10 cellular contexts compared by ENCODE assay signal in the genomic region with DNA sequence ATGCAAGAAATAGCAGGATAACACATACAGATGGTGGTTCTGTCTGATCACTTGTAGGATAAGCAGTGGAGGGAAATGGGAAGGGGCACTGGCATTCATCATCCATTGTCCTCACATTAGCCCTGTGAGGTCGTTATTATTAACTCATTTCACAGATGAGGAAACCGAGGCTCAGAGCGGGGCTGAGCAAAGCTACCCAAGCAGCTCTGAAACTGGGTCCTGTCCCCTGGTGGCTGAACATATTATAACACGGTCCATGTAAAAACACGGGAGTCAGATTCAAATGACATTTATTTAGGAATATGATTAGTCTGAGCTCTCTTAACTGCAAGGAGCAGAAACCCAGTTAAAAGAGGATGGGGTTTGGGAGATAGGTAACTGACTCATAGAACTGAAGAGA. TPM values are rescaled to one million over a fixed set of nuclear protein-coding genes. Genes with fewer than 3 reads are reported as not detected.
A peak's percentile ranks its signal among the peaks of the same experiment; 100 is the strongest.
DNase-seq lines count a peak whose midpoint lies in the region; ATAC-seq, FAIRE-seq and TF ChIP-seq lines count a peak whose summit lies in the region.
"Had no signal": no experiment of that assay in that cellular context is flagged by ENCODE, and none has a peak within 500 bp of the region (broad histone marks: within the 10 kb centered on the region; RNA-seq: fewer than 3 reads in every experiment).

No MANE protein-coding gene starts in this region.

- FAIRE-seq in RCC 7860 (lab: Jason Lieb, UNC): no peak

- intact Hi-C loops in sciatic nerve (cut with DNase I): no loop called here

- peak; percentile 13 for DNase-seq in activated CD8-positive, alpha-beta memory T cell treated with anti-CD3 and anti-CD28 coated beads, Interleukin-2, amount 50 U/mL, for 4 hours
- DNase-seq in activated CD8-positive, alpha-beta memory T cell treated with anti-CD3 and anti-CD28 coated beads, Interleukin-2, amount 50 U/mL, for 48 hours: no peak
- peak; percentile 20 for DNase-seq in dermis blood vessel endothelial cell
- peak; percentile 34 for DNase-seq in sciatic nerve (ENCODE audit: low spot score)
- no peak for DNase-seq in middle frontal gyrus (ENCODE audit: extremely low spot score, low spot score)
- no peak for DNase-seq in germinal center (ENCODE audit: low spot score)
- no peak for DNase-seq in RCC 7860 (ENCODE audit: low spot score)
- DNase-seq: immature natural killer cell, NCI-H2029 treated with DMSO at 0.1 percent for 48 hours had no signal

- TF ChIP-seq CTCF in LNCAP (IDR thresholded peaks at IDR 0.05): peak; percentile 21; the same call in 1 of the 2 replicates

- no peak for ATAC-seq in sciatic nerve

RNA-seq across cellular contexts. Expression of gene HRH2, which starts 43.1 kb away (rescaled TPM):
- total RNA-seq in dermis blood vessel endothelial cell (0.05 TPM in 1 of 2 replicates, not detected in the other), sciatic nerve (4.3 TPM)

Comparison
In these comparisons a context has a peak if more than half of its experiments do, and no peak if none do; other contexts are left out.
1. DNase-seq: peak in activated CD8-positive, alpha-beta memory T cell treated with anti-CD3 and anti-CD28 coated beads, Interleukin-2, amount 50 U/mL, for 4 hours (single experiment), dermis blood vessel endothelial cell (single experiment) and sciatic nerve (single experiment); none in activated CD8-positive, alpha-beta memory T cell treated with anti-CD3 and anti-CD28 coated beads, Interleukin-2, amount 50 U/mL, for 48 hours (single experiment), middle frontal gyrus (single experiment), germinal center (single experiment) and RCC 7860 (single experiment).